1 cellular context compared by ENCODE assay signal in the genomic region with DNA sequence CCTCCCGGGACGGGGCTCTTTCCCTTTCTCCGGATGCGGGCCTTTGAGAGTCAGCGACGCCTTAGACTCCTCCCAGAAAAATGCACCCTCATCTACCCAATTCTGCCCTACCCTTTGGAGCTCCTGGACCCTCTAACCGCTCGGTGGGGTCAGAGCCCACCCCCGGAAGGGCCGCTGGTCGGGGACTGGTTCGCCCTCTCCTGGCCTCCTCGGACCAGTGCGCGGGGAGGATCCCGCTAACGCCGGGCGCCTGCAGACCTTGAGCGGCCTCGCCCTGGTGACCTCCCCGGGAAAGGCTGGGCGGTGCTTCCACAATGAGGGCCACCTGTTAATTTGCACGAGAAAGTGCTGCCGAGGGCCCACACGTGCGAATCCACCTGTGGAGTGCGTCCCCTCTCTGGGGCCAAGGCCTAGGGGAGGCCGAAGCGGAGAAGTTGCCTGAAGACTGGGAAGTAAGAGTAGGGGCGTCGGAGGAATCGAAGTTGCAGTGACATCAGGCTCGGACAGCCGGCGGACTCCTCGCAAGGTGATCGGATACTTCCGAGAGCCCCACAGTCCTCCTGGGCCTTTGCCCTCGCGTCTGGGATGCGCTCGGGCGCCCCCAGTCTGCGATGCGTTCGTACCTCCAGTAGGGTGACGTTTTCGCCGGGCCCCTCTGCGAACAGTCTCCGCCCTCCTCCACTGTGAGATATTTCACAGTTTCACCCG.
TF ChIP-seq lines count a peak whose summit lies in the region.

No MANE protein-coding gene starts in this region.

TF ChIP-seq in A549, 52 proteins besides CTCF, POLR2A, EP300 and RAD21 (continued from another document):
- TF ChIP-seq, protein P1, sequence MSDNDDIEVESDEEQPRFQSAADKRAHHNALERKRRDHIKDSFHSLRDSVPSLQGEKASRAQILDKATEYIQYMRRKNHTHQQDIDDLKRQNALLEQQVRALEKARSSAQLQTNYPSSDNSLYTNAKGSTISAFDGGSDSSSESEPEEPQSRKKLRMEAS (IDR thresholded peaks at IDR 0.05) = peak; percentile 73
- TF ChIP-seq RARB (CRISPR knock-in tag; IDR thresholded peaks at IDR 0.05) (no peak), ZC3H11A (IDR thresholded peaks at IDR 0.05) (no peak), EHMT2 (IDR thresholded peaks at IDR 0.05; ENCODE audit: low read depth) (no peak), TFCP2L1 (CRISPR knock-in tag; IDR thresholded peaks at IDR 0.05) (no peak), ZFP36 (IDR thresholded peaks at IDR 0.05; ENCODE audit: borderline replicate concordance, partially characterized antibody) (no peak), MYC (IDR thresholded peaks at IDR 0.05; ENCODE audit: borderline replicate concordance, low read length) (no peak), HOXB5 (CRISPR knock-in tag; IDR thresholded peaks at IDR 0.05) (no peak), ZNF302 (CRISPR knock-in tag; IDR thresholded peaks at IDR 0.05) (no peak), RCOR1 (IDR thresholded peaks at IDR 0.05; ENCODE audit: low read depth, low read length) (no peak), FOSB (CRISPR knock-in tag; IDR thresholded peaks at IDR 0.05) (no peak), EHF (CRISPR knock-in tag; IDR thresholded peaks at IDR 0.05) (no peak), FOXS1 (CRISPR knock-in tag; IDR thresholded peaks at IDR 0.05) (no peak), BHLHE40 (IDR thresholded peaks at IDR 0.05; ENCODE audit: low read depth, low read length) (no peak), ZSCAN20 (CRISPR knock-in tag; IDR thresholded peaks at IDR 0.05) (no peak), CHD2 (IDR thresholded peaks at IDR 0.05; ENCODE audit: low read length, partially characterized antibody) (no peak)
- TF ChIP-seq, protein P2, sequence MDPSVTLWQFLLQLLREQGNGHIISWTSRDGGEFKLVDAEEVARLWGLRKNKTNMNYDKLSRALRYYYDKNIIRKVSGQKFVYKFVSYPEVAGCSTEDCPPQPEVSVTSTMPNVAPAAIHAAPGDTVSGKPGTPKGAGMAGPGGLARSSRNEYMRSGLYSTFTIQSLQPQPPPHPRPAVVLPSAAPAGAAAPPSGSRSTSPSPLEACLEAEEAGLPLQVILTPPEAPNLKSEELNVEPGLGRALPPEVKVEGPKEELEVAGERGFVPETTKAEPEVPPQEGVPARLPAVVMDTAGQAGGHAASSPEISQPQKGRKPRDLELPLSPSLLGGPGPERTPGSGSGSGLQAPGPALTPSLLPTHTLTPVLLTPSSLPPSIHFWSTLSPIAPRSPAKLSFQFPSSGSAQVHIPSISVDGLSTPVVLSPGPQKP (IDR thresholded peaks at IDR 0.05; ENCODE audit: low read depth, low read length) = no peak
- TF ChIP-seq, protein P3, sequence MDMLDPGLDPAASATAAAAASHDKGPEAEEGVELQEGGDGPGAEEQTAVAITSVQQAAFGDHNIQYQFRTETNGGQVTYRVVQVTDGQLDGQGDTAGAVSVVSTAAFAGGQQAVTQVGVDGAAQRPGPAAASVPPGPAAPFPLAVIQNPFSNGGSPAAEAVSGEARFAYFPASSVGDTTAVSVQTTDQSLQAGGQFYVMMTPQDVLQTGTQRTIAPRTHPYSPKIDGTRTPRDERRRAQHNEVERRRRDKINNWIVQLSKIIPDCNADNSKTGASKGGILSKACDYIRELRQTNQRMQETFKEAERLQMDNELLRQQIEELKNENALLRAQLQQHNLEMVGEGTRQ (IDR thresholded peaks at IDR 0.05) = no peak
- TF ChIP-seq, protein P4, sequence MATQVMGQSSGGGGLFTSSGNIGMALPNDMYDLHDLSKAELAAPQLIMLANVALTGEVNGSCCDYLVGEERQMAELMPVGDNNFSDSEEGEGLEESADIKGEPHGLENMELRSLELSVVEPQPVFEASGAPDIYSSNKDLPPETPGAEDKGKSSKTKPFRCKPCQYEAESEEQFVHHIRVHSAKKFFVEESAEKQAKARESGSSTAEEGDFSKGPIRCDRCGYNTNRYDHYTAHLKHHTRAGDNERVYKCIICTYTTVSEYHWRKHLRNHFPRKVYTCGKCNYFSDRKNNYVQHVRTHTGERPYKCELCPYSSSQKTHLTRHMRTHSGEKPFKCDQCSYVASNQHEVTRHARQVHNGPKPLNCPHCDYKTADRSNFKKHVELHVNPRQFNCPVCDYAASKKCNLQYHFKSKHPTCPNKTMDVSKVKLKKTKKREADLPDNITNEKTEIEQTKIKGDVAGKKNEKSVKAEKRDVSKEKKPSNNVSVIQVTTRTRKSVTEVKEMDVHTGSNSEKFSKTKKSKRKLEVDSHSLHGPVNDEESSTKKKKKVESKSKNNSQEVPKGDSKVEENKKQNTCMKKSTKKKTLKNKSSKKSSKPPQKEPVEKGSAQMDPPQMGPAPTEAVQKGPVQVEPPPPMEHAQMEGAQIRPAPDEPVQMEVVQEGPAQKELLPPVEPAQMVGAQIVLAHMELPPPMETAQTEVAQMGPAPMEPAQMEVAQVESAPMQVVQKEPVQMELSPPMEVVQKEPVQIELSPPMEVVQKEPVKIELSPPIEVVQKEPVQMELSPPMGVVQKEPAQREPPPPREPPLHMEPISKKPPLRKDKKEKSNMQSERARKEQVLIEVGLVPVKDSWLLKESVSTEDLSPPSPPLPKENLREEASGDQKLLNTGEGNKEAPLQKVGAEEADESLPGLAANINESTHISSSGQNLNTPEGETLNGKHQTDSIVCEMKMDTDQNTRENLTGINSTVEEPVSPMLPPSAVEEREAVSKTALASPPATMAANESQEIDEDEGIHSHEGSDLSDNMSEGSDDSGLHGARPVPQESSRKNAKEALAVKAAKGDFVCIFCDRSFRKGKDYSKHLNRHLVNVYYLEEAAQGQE (IDR thresholded peaks at IDR 0.05) = no peak
